8 cellular contexts compared by ENCODE assay signal in the genomic region with DNA sequence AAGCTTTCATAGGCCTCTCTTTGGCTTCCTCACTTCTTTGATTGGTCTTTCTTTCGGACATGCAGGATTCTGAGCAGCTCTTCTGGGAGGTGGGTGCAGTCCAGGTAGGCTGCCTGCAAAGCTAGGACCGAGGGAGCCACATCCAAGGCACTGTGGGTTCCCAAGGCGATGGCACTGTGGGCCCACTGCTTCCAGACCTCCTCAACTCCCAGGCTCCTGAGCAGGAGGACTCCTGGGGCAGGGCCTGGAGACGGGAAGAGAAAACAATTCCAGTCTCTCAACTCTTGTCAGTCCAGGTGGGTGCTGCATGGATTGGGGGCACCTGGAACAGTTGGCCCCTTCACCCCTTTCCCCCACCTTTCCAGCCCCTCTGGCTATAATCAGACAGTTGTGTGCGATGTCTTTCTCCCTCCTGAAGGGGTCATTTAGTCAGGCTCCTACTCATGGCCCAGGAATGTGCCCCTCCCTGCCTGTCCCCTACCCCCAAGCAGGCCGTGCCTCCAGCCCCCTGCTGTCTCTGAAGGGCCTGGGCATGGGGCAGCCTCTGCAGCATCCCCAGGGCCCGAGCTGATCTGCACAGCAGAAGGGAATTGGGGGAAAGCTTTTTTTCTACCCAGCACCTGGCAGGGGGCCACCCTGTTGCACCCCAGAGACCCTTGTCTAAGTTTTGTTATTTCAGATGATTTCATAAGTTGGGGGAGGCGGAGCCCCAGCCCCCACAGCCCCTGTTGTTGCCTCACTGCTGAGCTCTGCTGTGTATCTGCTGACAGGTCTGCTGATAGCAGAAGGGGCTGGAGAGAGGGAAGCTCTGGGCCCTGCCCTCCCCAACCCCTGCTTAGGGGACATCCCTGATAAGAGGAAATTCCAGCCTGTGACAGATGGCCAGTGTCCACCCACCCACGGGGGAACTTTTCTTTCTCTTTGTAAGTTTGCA.
DNase-seq lines count a peak whose midpoint lies in the region; ATAC-seq, FAIRE-seq and TF ChIP-seq lines count a peak whose summit lies in the region.

No MANE protein-coding gene starts in this region.

- peaks cover 35% of the 10 kb centered on the region for H3K36me3 ChIP-seq in CD4-positive, alpha-beta memory T cell (ENCODE audit: insufficient read depth, low read length)
- H3K36me3 ChIP-seq in endodermal cell (ENCODE audit: control insufficient read depth, insufficient read depth, low read length): peaks cover 10% of the 10 kb centered on the region

- H3K27me3 Mint-ChIP-seq in CD4-positive, alpha-beta memory T cell: no peaks in the 10 kb centered on the region
- H3K27me3 Mint-ChIP-seq in endodermal cell (ENCODE audit: insufficient read depth) (no peaks in the 10 kb centered on the region), nephron (ENCODE audit: low read depth) (no peaks in the 10 kb centered on the region)

- no peaks in the 10 kb centered on the region for H3K9me3 ChIP-seq in CD4-positive, alpha-beta memory T cell (ENCODE audit: control insufficient read depth in 1 of 2, low read length in 2 of 2)
- H3K9me3 ChIP-seq in endodermal cell (ENCODE audit: control insufficient read depth, low read length): no peaks in the 10 kb centered on the region

- intact Hi-C loops in CD4-positive, alpha-beta memory T cell (cut with micrococcal nuclease): no loop called here

- 40 to 45% methylated on average over 7 to 9 of the region's 9 CpGs for WGBS in endodermal cell (ENCODE audit: insufficient coverage in 1 of 2, insufficient read length in 1 of 2), 2 experiments

- H3K4me3 Mint-ChIP-seq in CD4-positive, alpha-beta memory T cell: peak overlapping the region in 7 of 8 donors; percentile 43 to 91 (median 76)
- H3K4me3 Mint-ChIP-seq in endodermal cell: peak overlapping the region; percentile 22
- H3K4me3 Mint-ChIP-seq in nephron: peak overlapping the region; percentile 28 to 49 (median 41)

- peak; percentile 20 for TF ChIP-seq CTCF in endodermal cell (conservative IDR thresholded peaks at IDR 0.05)
- TF ChIP-seq CTCF in nephron (IDR thresholded peaks at IDR 0.05; ENCODE audit: unreplicated experiment in 3 of 3): no peak

- no peaks in the 10 kb centered on the region for H3K27me3 ChIP-seq in CD4-positive, alpha-beta memory T cell (ENCODE audit: insufficient read depth, low read length)
- no peaks in the 10 kb centered on the region for H3K27me3 ChIP-seq in endodermal cell (ENCODE audit: control insufficient read depth, insufficient read depth, low read length, poor library complexity, severe bottlenecking)

- H3K36me3 Mint-ChIP-seq in CD4-positive, alpha-beta memory T cell: peaks cover 58 to 64% of the 10 kb centered on the region in 2 donors
- H3K36me3 Mint-ChIP-seq in endodermal cell (ENCODE audit: low read depth): peaks cover 30% of the 10 kb centered on the region
- H3K36me3 Mint-ChIP-seq in nephron (ENCODE audit: low read depth): peaks cover 24% of the 10 kb centered on the region

- H3K4me1 Mint-ChIP-seq in CD4-positive, alpha-beta memory T cell: peaks cover 70 to 100% (median 90%) of the 10 kb centered on the region in 4 donors
- H3K4me1 Mint-ChIP-seq in endodermal cell: peaks cover 70% of the 10 kb centered on the region
- peaks cover 94% of the 10 kb centered on the region for H3K4me1 Mint-ChIP-seq in nephron

- H3K27ac Mint-ChIP-seq in CD4-positive, alpha-beta memory T cell: peak overlapping the region; percentile 61 to 98 (median 82)
- H3K27ac Mint-ChIP-seq in endodermal cell (peak overlapping the region; percentile 79), nephron (peak overlapping the region; percentile 98 to 99 (median 99))

- ATAC-seq in HG02610 (IDR thresholded peaks at IDR 0.05; ENCODE audit: unreplicated experiment): no peak
- no peak for ATAC-seq in GM21528 (IDR thresholded peaks at IDR 0.05; ENCODE audit: low FRiP score, unreplicated experiment)

- H3K9me3 Mint-ChIP-seq in CD4-positive, alpha-beta memory T cell: no peaks in the 10 kb centered on the region
- H3K9me3 Mint-ChIP-seq in endodermal cell: no peaks in the 10 kb centered on the region
- H3K9me3 Mint-ChIP-seq in nephron: no peaks in the 10 kb centered on the region

- CTCF ChIA-PET in CD4-positive, alpha-beta memory T cell (lab: Charles Lee; ENCODE audit: partially characterized antibody): interaction anchor here (0.5 to 2.1 kb wide), 4 partner anchors 41 to 140 kb away, joined by 3 to 22 read pairs (median 4); no protein-coding TSS in a partner anchor

- peak overlapping the region; percentile 18 to 26 for H3K4me3 ChIP-seq in CD4-positive, alpha-beta memory T cell (ENCODE audit: low read length in 2 of 2)
- H3K4me3 ChIP-seq in endodermal cell (ENCODE audit: low read length): peak overlapping the region; percentile 5

- peaks cover 100% of the 10 kb centered on the region for H3K4me1 ChIP-seq in CD4-positive, alpha-beta memory T cell (ENCODE audit: insufficient read depth, low read length)
- H3K4me1 ChIP-seq in endodermal cell (ENCODE audit: control insufficient read depth, insufficient read depth, low read length): peaks cover 28% of the 10 kb centered on the region

- DNase-seq in CD4-positive, alpha-beta memory T cell: peak in 1 of 5 donors; percentile 13
- DNase-seq in OCI-M1 (lab: John Stamatoyannopoulos, UW) (peak; percentile 68), endodermal cell (peak; percentile 94), NCI-H82 treated with DMSO at 0.1 percent for 48 hours (lab: John Stamatoyannopoulos, UW; ENCODE audit: unreplicated experiment) (no peak), GM19239 (ENCODE audit: insufficient read length, low spot score) (no peak)

- H3K9ac ChIP-seq in endodermal cell (ENCODE audit: extremely low read depth, low read length, poor library complexity, severe bottlenecking): no peak overlapping the region

- H3K27ac ChIP-seq in CD4-positive, alpha-beta memory T cell (ENCODE audit: low read depth, low read length): peak overlapping the region; percentile 51
- peak overlapping the region; percentile 95 for H3K27ac ChIP-seq in endodermal cell (ENCODE audit: low read depth, low read length)

- FAIRE-seq in GM19239 (lab: Jason Lieb, UNC): no peak

- POLR2A ChIA-PET in CD4-positive, alpha-beta memory T cell (lab: Charles Lee; ENCODE audit: partially characterized antibody): interaction anchor here (0.8 to 9.8 kb wide), 12 partner anchors 10 to 144 kb away, joined by 3 to 221 read pairs (median 14); no protein-coding TSS in a partner anchor

Comparison
In these comparisons a context has a peak if more than half of its experiments do, and no peak if none do; other contexts are left out.
1. DNase-seq: peak in OCI-M1 (single experiment) and endodermal cell (single experiment); none in NCI-H82 treated with DMSO at 0.1 percent for 48 hours (single experiment) and GM19239 (single experiment).
2. H3K4me3 Mint-ChIP-seq: peak in every context shown above with its lines; median percentile 76 in CD4-positive, alpha-beta memory T cell; 41 in nephron; 22 in endodermal cell.
3. Peak in every context shown above with its lines, with median percentiles within 50 percentile points of each other: H3K27ac Mint-ChIP-seq.